In the genomic region with DNA sequence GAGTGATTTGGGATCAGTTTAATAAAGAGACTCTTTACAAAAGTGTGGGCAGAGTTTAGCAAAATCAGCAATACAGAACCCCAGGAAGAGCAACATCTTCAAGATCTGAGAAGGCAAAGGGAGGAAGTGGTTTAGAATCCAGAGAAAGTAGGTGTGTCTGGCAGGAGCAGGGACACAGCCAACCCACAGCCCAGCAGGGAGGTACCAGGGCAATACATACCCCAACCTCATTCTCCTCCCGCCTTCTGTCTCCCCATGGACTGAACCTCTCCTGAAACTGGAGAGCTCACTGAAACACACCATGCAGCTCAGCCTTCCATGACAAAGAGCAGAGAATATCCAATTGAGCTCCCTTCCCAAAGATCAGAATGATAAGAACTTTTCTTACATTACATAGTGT, we compare ENCODE assay signal across 19 cellular contexts.
DNase-seq lines count a peak whose midpoint lies in the region; ATAC-seq and TF ChIP-seq lines count a peak whose summit lies in the region.
"Had no signal": no experiment of that assay in that cellular context is flagged by ENCODE, and none has a peak within 500 bp of the region (broad histone marks: within the 10 kb centered on the region; RNA-seq: fewer than 3 reads in every experiment).

No MANE protein-coding gene starts in this region.

- peak overlapping the region; percentile 2 for H4K91ac ChIP-seq in trophoblast cell (ENCODE audit: low read depth, low read length)

- peaks cover 9 to 21% of the 10 kb centered on the region in 2 donors for H3K9me3 Mint-ChIP-seq in effector memory CD8-positive, alpha-beta T cell

- no peak overlapping the region for H3K23ac ChIP-seq in trophoblast cell (ENCODE audit: low read length)

- H3K36me3 Mint-ChIP-seq in effector memory CD8-positive, alpha-beta T cell (ENCODE audit: insufficient read depth), result no peaks in the 10 kb centered on the region
- H3K36me3 Mint-ChIP-seq: CD14-positive monocyte; CD4-positive, alpha-beta memory T cell had no signal

- H3K4me2 ChIP-seq in trophoblast cell (ENCODE audit: low read length), result no peak overlapping the region
- H3K4me2 ChIP-seq: A549, BLaER1 had no signal

- no peak for ATAC-seq in GM18498 (IDR thresholded peaks at IDR 0.05; ENCODE audit: unreplicated experiment)
- no peak for ATAC-seq in effector memory CD8-positive, alpha-beta T cell (replicated peaks)
- ATAC-seq: A549, GM12878 had no signal

- peak; percentile 11 for DNase-seq in Daoy (ENCODE audit: low read depth)
- DNase-seq in HT1080 (ENCODE audit: low read depth), result peak; percentile 54
- peak; percentile 20 for DNase-seq in astrocyte of the spinal cord (ENCODE audit: low read depth, low spot score)
- no peak for DNase-seq in trophoblast cell
- DNase-seq in effector memory CD8-positive, alpha-beta T cell, result no peak
- DNase-seq in mucosa of gallbladder (ENCODE audit: low spot score), result no peak
- DNase-seq: Calu3; CD4-positive, alpha-beta memory T cell; DMS79 treated with DMSO at 0.1 percent for 48 hours; EL; GM23248; KG1 had no signal

- no peak for TF ChIP-seq CTCF in astrocyte of the spinal cord (IDR thresholded peaks at IDR 0.05; ENCODE audit: low read depth, low read length)

- no peak overlapping the region for H2AFZ ChIP-seq in trophoblast cell (ENCODE audit: insufficient read depth, low read length, poor library complexity)
- H2AFZ ChIP-seq: GM23248 had no signal

- no peaks in the 10 kb centered on the region for H3K79me2 ChIP-seq in trophoblast cell (ENCODE audit: control insufficient read depth, insufficient read depth, low read length, poor library complexity)

- no peak overlapping the region for H3K4me3 Mint-ChIP-seq in effector memory CD8-positive, alpha-beta T cell
- H3K4me3 Mint-ChIP-seq: CD14-positive monocyte; CD4-positive, alpha-beta memory T cell had no signal

- no peaks in the 10 kb centered on the region for H3K27me3 Mint-ChIP-seq in effector memory CD8-positive, alpha-beta T cell
- H3K27me3 Mint-ChIP-seq: CD4-positive, alpha-beta memory T cell had no signal

- H3K27ac ChIP-seq in trophoblast cell (ENCODE audit: low read depth, low read length), result no peak overlapping the region
- H3K27ac ChIP-seq: 22Rv1, A549, BLaER1, GM23248 had no signal

- H3K27ac Mint-ChIP-seq in effector memory CD8-positive, alpha-beta T cell, result no peak overlapping the region
- H3K27ac Mint-ChIP-seq: CD14-positive monocyte; CD4-positive, alpha-beta memory T cell had no signal

- H3K4me3 ChIP-seq in astrocyte of the spinal cord (ENCODE audit: low read depth, low read length), result no peak overlapping the region
- no peak overlapping the region for H3K4me3 ChIP-seq in trophoblast cell (ENCODE audit: low read depth, low read length)
- H3K4me3 ChIP-seq: A549, BLaER1, GM12878, GM23248, HAP-1 had no signal

- no peaks in the 10 kb centered on the region for H3K27me3 ChIP-seq in trophoblast cell (ENCODE audit: insufficient read depth, low read length)
- H3K27me3 ChIP-seq: BLaER1 had no signal

- H3K79me1 ChIP-seq in trophoblast cell (ENCODE audit: low read length), result peaks cover 3% of the 10 kb centered on the region

- no CpG with 5 or more reads among the region's 1 CpG for whole genome bisulfite sequencing in trophoblast cell (ENCODE audit: extremely low coverage, insufficient coverage, insufficient read length)

- H2BK120ac ChIP-seq in trophoblast cell (ENCODE audit: insufficient read depth, low read length, poor library complexity), result no peak overlapping the region

- no peak overlapping the region for H3K14ac ChIP-seq in trophoblast cell (ENCODE audit: low read length)

- H3K36me3 ChIP-seq in trophoblast cell (ENCODE audit: control insufficient read depth in 1 of 2, insufficient read depth in 2 of 2, low read length in 2 of 2), result no peaks in the 10 kb centered on the region
- H3K36me3 ChIP-seq: BLaER1, HAP-1 had no signal

- H3K9ac ChIP-seq in trophoblast cell (ENCODE audit: low read length), result no peak overlapping the region
- H3K9ac ChIP-seq: BLaER1, GM23248 had no signal

- no peak overlapping the region for H4K12ac ChIP-seq in trophoblast cell (ENCODE audit: low read depth, low read length)

- H3K4ac ChIP-seq in trophoblast cell (ENCODE audit: low read depth, low read length), result no peak overlapping the region

- no peak overlapping the region for H2AK5ac ChIP-seq in trophoblast cell (ENCODE audit: low read length)

- no peak overlapping the region for H3K18ac ChIP-seq in trophoblast cell (ENCODE audit: low read length)

- no peak overlapping the region for H2BK12ac ChIP-seq in trophoblast cell (ENCODE audit: low read length)

- H3K4me1 ChIP-seq in trophoblast cell (ENCODE audit: control insufficient read depth in 1 of 2, insufficient read depth in 2 of 2, low read length in 2 of 2), result peaks cover 3% of the 10 kb centered on the region in 2 experiments
- H3K4me1 ChIP-seq: A549, BLaER1, HAP-1 had no signal

- no peaks in the 10 kb centered on the region for H3K9me3 ChIP-seq in trophoblast cell (ENCODE audit: insufficient read depth, low read depth, low read length)
- H3K9me3 ChIP-seq: A549, BLaER1, HAP-1 had no signal

- H2BK5ac ChIP-seq in trophoblast cell (ENCODE audit: low read depth, low read length, poor library complexity), result no peak overlapping the region

- H4K8ac ChIP-seq in trophoblast cell (ENCODE audit: low read depth, low read length), result no peak overlapping the region

- H3K4me1 Mint-ChIP-seq in effector memory CD8-positive, alpha-beta T cell (ENCODE audit: low read depth in 2 of 2), result no peaks in the 10 kb centered on the region
- H3K4me1 Mint-ChIP-seq: CD14-positive monocyte; CD4-positive, alpha-beta memory T cell had no signal

- in situ Hi-C loops in astrocyte of the spinal cord (cut with HindIII; ENCODE audit: low sequenced_read_pairs), result no loop called here

Comparison
In these comparisons a context has a peak if more than half of its experiments do, and no peak if none do; other contexts are left out.
1. DNase-seq: peak in Daoy (single experiment), HT1080 (single experiment) and astrocyte of the spinal cord (single experiment); none in trophoblast cell (0 of 2), effector memory CD8-positive, alpha-beta T cell (0 of 3) and mucosa of gallbladder (single experiment).